In genomic region chr4:145951931-145952330, GRCh38 we compare ENCODE assay signal across 18 cellular contexts. TPM values are rescaled to one million over a fixed set of nuclear protein-coding genes. Genes with fewer than 3 reads are reported as not detected.
DNase-seq lines count a peak whose midpoint lies in the region; ATAC-seq and TF ChIP-seq lines count a peak whose summit lies in the region.
"Had no signal": no experiment of that assay in that cellular context is flagged by ENCODE, and none has a peak within 500 bp of the region (broad histone marks: within the 10 kb centered on the region; RNA-seq: fewer than 3 reads in every experiment).

No MANE protein-coding gene starts in this region.

- BruUV-seq in PC-9 (replicated peaks; lab: Mats Ljungman, UMichigan), result no TSS peak

- H3K27me3 ChIP-seq in GM23338 (ENCODE audit: insufficient read depth) (no peaks in the 10 kb centered on the region), PC-9 (ENCODE audit: insufficient read depth, low read depth) (no peaks in the 10 kb centered on the region)

- no peak overlapping the region for H3K27ac Mint-ChIP-seq in GM23338
- H3K27ac Mint-ChIP-seq: B cell, CD14-positive monocyte had no signal

- no peaks in the 10 kb centered on the region for H3K9me3 Mint-ChIP-seq in GM23338

- H3F3A ChIP-seq in GM23338 (replicated peaks; ENCODE audit: low read depth) (no peaks in the 10 kb centered on the region), PC-9 (ENCODE audit: insufficient read depth, low read depth) (peaks cover 14% of the 10 kb centered on the region)

- no peak overlapping the region for H3K4me3 Mint-ChIP-seq in GM23338
- H3K4me3 Mint-ChIP-seq: B cell, CD14-positive monocyte had no signal

- no peak for DNase-seq in GM23338 (ENCODE audit: low spot score)
- peak; percentile 28 for DNase-seq in epithelial cell of esophagus (ENCODE audit: low read depth)
- DNase-seq in lung microvascular endothelial cell (ENCODE audit: low read depth in 2 of 2), result peak; percentile 55 to 81
- no peak for DNase-seq in hippocampal formation (lab: John Stamatoyannopoulos, UW)
- DNase-seq in stimulated activated CD4-positive, alpha-beta T cell treated with anti-CD3 and anti-CD28 coated beads, Interleukin-4, amount 100 ng/mL, for 24 hours, result no peak
- DNase-seq in PC-9, result no peak
- DNase-seq in NOMO-1 treated with dmso at 0.1 percent for 144 hours (lab: John Stamatoyannopoulos, UW; ENCODE audit: unreplicated experiment), result no peak
- DNase-seq: DMS79, Karpas-422, NCI-H1694 treated with DMSO at 0.1 percent for 48 hours, NCI-H446, NCI-H526, RPMI8226, SHP77 had no signal

- H2AFZ ChIP-seq in GM23338 (0 out of 2 replicates have a peak overlapping the region, but pooled peaks have one; percentile 44), PC-9 (no peak overlapping the region)

- CTCF ChIA-PET in PC-9 (lab: Charles Lee), result no interaction called here

- H3K9me2 ChIP-seq in GM23338 (ENCODE audit: insufficient read depth) (peaks cover 5% of the 10 kb centered on the region; the same call in 1 of the 2 replicates), PC-9 (ENCODE audit: insufficient read depth) (no peaks in the 10 kb centered on the region)

- no peaks in the 10 kb centered on the region for H3K4me1 ChIP-seq in GM23338 (ENCODE audit: insufficient read depth)
- peaks cover 15% of the 10 kb centered on the region for H3K4me1 ChIP-seq in PC-9 (replicated peaks; ENCODE audit: insufficient read depth)

- H3K4me1 Mint-ChIP-seq in GM23338, result peaks cover 7% of the 10 kb centered on the region; the same call in 2 of the 3 replicates
- H3K4me1 Mint-ChIP-seq: CD14-positive monocyte had no signal

- H3K36me3 Mint-ChIP-seq in GM23338 (ENCODE audit: low read depth), result no peaks in the 10 kb centered on the region
- H3K36me3 Mint-ChIP-seq: CD14-positive monocyte had no signal

- no peaks in the 10 kb centered on the region for H3K79me2 ChIP-seq in GM23338 (replicated peaks; ENCODE audit: insufficient read depth)
- no peaks in the 10 kb centered on the region for H3K79me2 ChIP-seq in PC-9 (ENCODE audit: low read depth)

- no peaks in the 10 kb centered on the region for H3K9me3 ChIP-seq in PC-9 (ENCODE audit: insufficient read depth, low read depth)
- H3K9me3 ChIP-seq: A549 had no signal

- H4K20me1 ChIP-seq in GM23338 (replicated peaks; ENCODE audit: insufficient read depth) (no peaks in the 10 kb centered on the region), PC-9 (ENCODE audit: insufficient read depth) (no peaks in the 10 kb centered on the region)

- intact Hi-C loops in PC-9 (cut with micrococcal nuclease; ENCODE audit: unreplicated experiment), result no loop called here

- no peak for TF ChIP-seq CTCF in GM23338 (conservative IDR thresholded peaks at IDR 0.05; ENCODE audit: low read depth in 2 of 2)
- TF ChIP-seq CTCF in epithelial cell of esophagus (IDR thresholded peaks at IDR 0.05; ENCODE audit: insufficient read depth, low read depth, low read length, missing control alignments), result no peak
- no peak for TF ChIP-seq CTCF in PC-9 (conservative IDR thresholded peaks at IDR 0.05)

- H3K27ac ChIP-seq in GM23338 (ENCODE audit: low read depth) (no peak overlapping the region), PC-9 (no peak overlapping the region)
- H3K27ac ChIP-seq: A549 had no signal

- H3K4me3 ChIP-seq in GM23338, result no peak overlapping the region
- H3K4me3 ChIP-seq in epithelial cell of esophagus (ENCODE audit: low read length), result no peak overlapping the region
- no peak overlapping the region for H3K4me3 ChIP-seq in PC-9
- H3K4me3 ChIP-seq: A549 had no signal

- no peak for ATAC-seq in GM23338
- peak; percentile 24; the same call in 1 of the 3 replicates for ATAC-seq in SK-N-SH treated with all-trans-retinoic acid at 6 μM for 48 hours
- ATAC-seq: A549 had no signal

- H3K4me2 ChIP-seq in GM23338 (no peak overlapping the region), PC-9 (no peak overlapping the region)
- H3K4me2 ChIP-seq: A549 had no signal

- H3K36me3 ChIP-seq in GM23338 (ENCODE audit: insufficient read depth) (no peaks in the 10 kb centered on the region), PC-9 (ENCODE audit: low read depth) (no peaks in the 10 kb centered on the region)

- POLR2A ChIA-PET in PC-9 (lab: Charles Lee; ENCODE audit: unreplicated experiment), result no interaction called here

- H3K27me3 Mint-ChIP-seq in GM23338 (ENCODE audit: insufficient read depth, low read depth, poor library complexity), result peaks cover 5% of the 10 kb centered on the region

TF ChIP-seq in GM23338, 12 proteins besides CTCF, POLR2A, EP300 and RAD21:
- TF ChIP-seq NANOG (IDR thresholded peaks at IDR 0.05; ENCODE audit: borderline replicate concordance) (no peak), POLR2AphosphoS5 (IDR thresholded peaks at IDR 0.05; ENCODE audit: low read depth) (no peak), STAT1 (IDR thresholded peaks at IDR 0.05; ENCODE audit: unreplicated experiment) (no peak)

TF ChIP-seq in SK-N-SH treated with all-trans-retinoic acid at 6 μM for 48 hours, 23 proteins besides CTCF, POLR2A, EP300 and RAD21:
- TF ChIP-seq ZNF8 (CRISPR knock-in tag; IDR thresholded peaks at IDR 0.05) (no peak), BACH2 (CRISPR knock-in tag; IDR thresholded peaks at IDR 0.05; ENCODE audit: borderline replicate concordance) (no peak), CSDC2 (CRISPR knock-in tag; IDR thresholded peaks at IDR 0.05) (no peak), POU6F1 (CRISPR knock-in tag; IDR thresholded peaks at IDR 0.05; ENCODE audit: borderline replicate concordance, low read depth) (no peak), ARNTL (CRISPR knock-in tag; IDR thresholded peaks at IDR 0.05; ENCODE audit: borderline replicate concordance, low read depth) (no peak), RARB (CRISPR knock-in tag; IDR thresholded peaks at IDR 0.05) (no peak), SNAI2 (CRISPR knock-in tag; IDR thresholded peaks at IDR 0.05) (no peak), ZFP30 (CRISPR knock-in tag; IDR thresholded peaks at IDR 0.05) (no peak), ZC3H10 (CRISPR knock-in tag; IDR thresholded peaks at IDR 0.05) (no peak), ZNF70 (CRISPR knock-in tag; IDR thresholded peaks at IDR 0.05) (no peak), TOX (CRISPR knock-in tag; IDR thresholded peaks at IDR 0.05; ENCODE audit: borderline replicate concordance) (no peak), OSR1 (CRISPR knock-in tag; IDR thresholded peaks at IDR 0.05) (no peak), ZFP3 (CRISPR knock-in tag; IDR thresholded peaks at IDR 0.05) (no peak), CREB5 (CRISPR knock-in tag; IDR thresholded peaks at IDR 0.05; ENCODE audit: low read depth) (no peak), TSHZ2 (CRISPR knock-in tag; IDR thresholded peaks at IDR 0.05) (no peak), GLIS3 (CRISPR knock-in tag; IDR thresholded peaks at IDR 0.05) (no peak)
TF ChIP-seq in SK-N-SH treated with all-trans-retinoic acid at 6 μM for 48 hours: peak in this region for 0.

RNA-seq across cellular contexts. Expression of gene ZNF827, which starts 13.3 kb away (rescaled TPM):
- total RNA-seq in GM23338 (2014; rRNA removed; shearing (Covaris generic)), result 33.1 and 34.1 TPM in 2 replicates
- polyA plus RNA-seq in GM23338 (2016; fragmentation: Nextera tagmentation; extraction: Ambion mirVana), result 19.9 and 20.3 TPM in 2 replicates
- total RNA-seq in lung microvascular endothelial cell, result 2.4 and 2.6 TPM in 2 replicates
- total RNA-seq in PC-9 (2021), result 22.4 and 24.1 TPM in 2 replicates
- polyA plus RNA-seq: CD14-positive monocyte had no signal

Comparison
In these comparisons a context has a peak if more than half of its experiments do, and no peak if none do; other contexts are left out.
1. DNase-seq: peak in epithelial cell of esophagus (single experiment) and lung microvascular endothelial cell (2 of 2); none in GM23338 (single experiment), hippocampal formation (0 of 2), stimulated activated CD4-positive, alpha-beta T cell treated with anti-CD3 and anti-CD28 coated beads, Interleukin-4, amount 100 ng/mL, for 24 hours (single experiment), PC-9 (0 of 2) and NOMO-1 treated with dmso at 0.1 percent for 144 hours (single experiment).